10 cellular contexts compared by ENCODE assay signal in the genomic region with DNA sequence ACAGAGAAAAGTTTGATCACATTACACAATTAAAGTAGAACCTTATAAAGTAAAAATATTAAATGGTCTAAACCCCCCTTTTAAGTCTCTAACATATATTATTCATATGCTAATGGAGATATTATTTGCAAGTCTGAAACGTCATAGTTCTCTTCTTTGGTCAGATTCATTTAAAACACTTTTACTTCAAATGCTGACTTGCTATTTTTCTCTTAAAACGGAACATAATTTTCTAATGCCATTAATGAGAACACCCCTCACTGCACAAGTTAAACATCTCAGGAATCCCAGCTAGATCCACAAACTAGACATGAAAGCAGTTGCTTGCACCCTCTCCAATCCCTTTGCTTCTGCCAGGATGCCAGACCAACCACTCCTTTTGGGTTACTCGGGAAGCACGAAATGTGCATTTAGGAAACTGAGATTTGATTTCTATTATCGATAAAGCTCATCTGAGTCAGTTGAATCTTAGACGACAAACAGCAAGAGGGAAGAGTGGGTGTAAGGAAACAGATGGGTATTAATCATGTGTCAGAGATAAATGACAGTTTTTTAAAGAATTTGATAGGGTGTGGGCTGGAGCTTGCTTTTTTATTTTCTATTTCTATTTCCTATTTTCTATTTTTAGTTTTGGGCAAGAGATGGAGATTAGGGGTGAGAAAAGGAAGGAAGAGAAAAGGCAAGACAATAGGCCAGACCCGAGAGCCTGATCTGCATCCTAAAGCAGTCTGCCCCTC. TPM values are rescaled to one million over a fixed set of nuclear protein-coding genes. Genes with fewer than 3 reads are reported as not detected.
DNase-seq lines count a peak whose midpoint lies in the region; ATAC-seq, FAIRE-seq and TF ChIP-seq lines count a peak whose summit lies in the region.
"Had no signal": no experiment of that assay in that cellular context is flagged by ENCODE, and none has a peak within 500 bp of the region (broad histone marks: within the 10 kb centered on the region; RNA-seq: fewer than 3 reads in every experiment).

No MANE protein-coding gene starts in this region.

- no peaks in the 10 kb centered on the region for H3K9me1 ChIP-seq in K562 (ENCODE audit: control insufficient read depth, insufficient read depth, low read length)

- H3K4me1 ChIP-seq in HEK293 (ENCODE audit: control insufficient read depth, insufficient read depth, low read length) (peaks cover 5% of the 10 kb centered on the region; the same call in 1 of the 2 replicates), K562 (replicated peaks in 1 of 2; ENCODE audit: control insufficient read depth in 2 of 2, insufficient read depth in 2 of 2, low read length in 2 of 2) (peaks cover 2 to 12% of the 10 kb centered on the region in 2 experiments; a peak in 4 of 5 replicates)

- H3K36me3 ChIP-seq in HEK293 (ENCODE audit: control insufficient read depth in 2 of 2, insufficient read depth in 1 of 2, low read length in 2 of 2) (no peaks in the 10 kb centered on the region), K562 (ENCODE audit: control insufficient read depth, insufficient read depth, low read length) (no peaks in the 10 kb centered on the region)

- POLR2A ChIA-PET in CD4-positive, alpha-beta T cell (lab: Charles Lee), result no interaction called here
- POLR2A ChIA-PET in HEK293 (lab: Yijun Ruan, JAX), result no interaction called here
- POLR2A ChIA-PET in K562 (lab: Yijun Ruan, JAX), result interaction anchor here (1.3 kb wide), 1 partner anchor 14 kb away, joined by 5 read pairs; no protein-coding TSS in a partner anchor

- peaks cover 49% of the 10 kb centered on the region for H3K27me3 Mint-ChIP-seq in CD4-positive, alpha-beta T cell
- peaks cover 53 to 61% of the 10 kb centered on the region in 2 donors for H3K27me3 Mint-ChIP-seq in natural killer cell (ENCODE audit: low read depth in 2 of 2)

- H4K20me1 ChIP-seq in K562 (replicated peaks; ENCODE audit: control insufficient read depth, insufficient read depth, low read length), result no peaks in the 10 kb centered on the region

- peak overlapping the region; percentile 83 for H3K4me2 ChIP-seq in K562 (ENCODE audit: insufficient read depth, low read length)

- no peak for ATAC-seq in CD4-positive, alpha-beta T cell (ENCODE audit: poor library complexity)
- ATAC-seq in K562, result no peak
- no peak for ATAC-seq in natural killer cell

- H3K9ac ChIP-seq in K562 (ENCODE audit: insufficient read depth in 1 of 2, low read depth in 2 of 2, low read length in 2 of 2), result peak overlapping the region in 1 of 2 experiments; percentile 95; a peak in 2 of 4 replicates

- peaks cover 14% of the 10 kb centered on the region for H3K79me2 ChIP-seq in K562 (ENCODE audit: control insufficient read depth, insufficient read depth, low read length)

- peak overlapping the region; percentile 88 for H3K4me3 Mint-ChIP-seq in CD4-positive, alpha-beta T cell
- peak overlapping the region; percentile 74 for H3K4me3 Mint-ChIP-seq in natural killer cell

- intact Hi-C loops in CD4-positive, alpha-beta T cell (cut with DNase I, micrococcal nuclease), result loop anchor here in 1 of 2 experiments (5.0 kb wide), 1 partner anchor 109 kb away; no protein-coding TSS in a partner anchor
- intact Hi-C loops in K562 (cut with micrococcal nuclease), result loop anchor here (5.0 kb wide), 2 partner anchors 59 to 464 kb away; a partner anchor contains a TSS
- intact Hi-C loops in natural killer cell (cut with micrococcal nuclease), result no loop called here

- TF ChIP-seq CTCF in CD4-positive, alpha-beta T cell (IDR thresholded peaks at IDR 0.05), result no peak
- TF ChIP-seq CTCF in HEK293 (tag by site-specific recombination; IDR thresholded peaks at IDR 0.05), result no peak
- TF ChIP-seq CTCF in K562 (IDR thresholded peaks at IDR 0.05 in 2 of 3, conservative IDR thresholded peaks at IDR 0.05 in 1 of 3; ENCODE audit: insufficient read depth in 2 of 3, low read depth in 1 of 3, low read length in 3 of 3), result no peak
- no peak for TF ChIP-seq CTCF in natural killer cell (IDR thresholded peaks at IDR 0.05)

- TF ChIP-seq RAD21 in K562 (CRISPR knock-in tag; conservative IDR thresholded peaks at IDR 0.05 in 1 of 2, IDR thresholded peaks at IDR 0.05 in 1 of 2), result no peak

- H3K36me3 Mint-ChIP-seq in CD4-positive, alpha-beta T cell (ENCODE audit: low read depth), result no peaks in the 10 kb centered on the region
- H3K36me3 Mint-ChIP-seq in natural killer cell, result no peaks in the 10 kb centered on the region

- peak overlapping the region; percentile 65 for H3K4me3 ChIP-seq in HEK293 (ENCODE audit: low read depth, low read length)
- peak overlapping the region; percentile 73 for H3K4me3 ChIP-seq in K562

- peaks cover 11% of the 10 kb centered on the region for H3K27me3 ChIP-seq in CD4-positive, alpha-beta T cell (ENCODE audit: control insufficient read depth, insufficient read depth, low read length)
- no peaks in the 10 kb centered on the region; a peak in 1 of 5 replicates for H3K27me3 ChIP-seq in K562 (ENCODE audit: control insufficient read depth in 2 of 2, insufficient read depth in 2 of 2, low read length in 2 of 2)

- no peaks in the 10 kb centered on the region for H3K9me3 ChIP-seq in CD4-positive, alpha-beta T cell (ENCODE audit: control insufficient read depth, low read length)
- no peaks in the 10 kb centered on the region for H3K9me3 ChIP-seq in HEK293 (ENCODE audit: control insufficient read depth, insufficient read depth, low read depth, low read length)
- H3K9me3 ChIP-seq in K562 (replicated peaks; ENCODE audit: control insufficient read depth, insufficient read depth, low read depth, low read length), result no peaks in the 10 kb centered on the region

- FAIRE-seq in K562 (lab: Jason Lieb, UNC), result no peak
- FAIRE-seq: small intestine had no signal

- peak overlapping the region; percentile 98; the same call in 1 of the 2 replicates for H2AFZ ChIP-seq in K562 (ENCODE audit: low read depth, low read length)

- H3K9me3 Mint-ChIP-seq in CD4-positive, alpha-beta T cell, result no peaks in the 10 kb centered on the region
- no peaks in the 10 kb centered on the region for H3K9me3 Mint-ChIP-seq in natural killer cell

- CTCF ChIA-PET in CD4-positive, alpha-beta T cell (lab: Charles Lee), result no interaction called here
- CTCF ChIA-PET in HEK293 (lab: Yijun Ruan, JAX) (interaction anchor here (1.0 to 1.6 kb wide), 3 partner anchors 19 to 79 kb away, joined by 3 to 8 read pairs (median 6); no protein-coding TSS in a partner anchor), K562 (lab: Yijun Ruan, JAX; ENCODE audit: low intra/inter-chr PET ratio) (interaction anchor here (0.6 to 2.4 kb wide), 2 partner anchors 62 to 80 kb away, joined by 3 to 32 read pairs; no protein-coding TSS in a partner anchor)

- TF ChIP-seq EP300 in K562 (IDR thresholded peaks at IDR 0.05; ENCODE audit: low read length), result no peak

- TF ChIP-seq POLR2A in K562 (conservative IDR thresholded peaks at IDR 0.05), result no peak

- 14% methylated on average over 6 of the region's 7 CpGs for WGBS in K562 (ENCODE audit: insufficient coverage, low coverage, missing lambda C conversion rate)

- peaks cover 16% of the 10 kb centered on the region for H3K4me1 Mint-ChIP-seq in CD4-positive, alpha-beta T cell (ENCODE audit: low read depth)
- peaks cover 19 to 22% of the 10 kb centered on the region in 2 donors for H3K4me1 Mint-ChIP-seq in natural killer cell

- no peak for DNase-seq in CD4-positive, alpha-beta T cell
- no peak for DNase-seq in K562 (ENCODE audit: extremely low read depth in 1 of 4, low spot score in 3 of 4)
- no peak for DNase-seq in natural killer cell
- DNase-seq in 8988T, result no peak
- no peak for DNase-seq in substantia nigra (lab: John Stamatoyannopoulos, UW)
- DNase-seq in SKM-1 (lab: John Stamatoyannopoulos, UW; ENCODE audit: unreplicated experiment), result no peak
- DNase-seq in GM03348 (ENCODE audit: low spot score), result no peak
- DNase-seq: NCI-H446 treated with DMSO at 0.1 percent for 48 hours, small intestine had no signal

- peak overlapping the region; percentile 7 for H3K27ac Mint-ChIP-seq in CD4-positive, alpha-beta T cell
- no peak overlapping the region for H3K27ac Mint-ChIP-seq in natural killer cell

- TSS peak; percentile 53 for BruUV-seq in K562 (replicated peaks; lab: Mats Ljungman, UMichigan)

- H3K27ac ChIP-seq in CD4-positive, alpha-beta T cell (ENCODE audit: low read depth, low read length), result no peak overlapping the region
- peak overlapping the region; percentile 70; the same call in 1 of the 2 replicates for H3K27ac ChIP-seq in HEK293 (ENCODE audit: extremely low read depth, low read depth, low read length)
- no peak overlapping the region for H3K27ac ChIP-seq in K562 (ENCODE audit: extremely low read depth, low read depth, low read length)
- H3K27ac ChIP-seq in substantia nigra (ENCODE audit: low read depth, low read length, poor library complexity, severe bottlenecking), result no peak overlapping the region

- in situ Hi-C loops in K562 (cut with MboI), result no loop called here

RNA-seq across cellular contexts. Expression of a gene that starts 1.5 kb away (rescaled TPM):
- total RNA-seq in CD4-positive, alpha-beta T cell, result 1 to 10 TPM; 4.4 to 6.4 TPM
- 39.1 and 60.6 TPM in 2 replicates for total RNA-seq in K562 (2011; cell fraction: chromatin; rRNA removed; ENCODE audit: low replicate concordance)
- total RNA-seq in K562 (2011; cell fraction: nucleolus; rRNA removed), result 38.0 and 48.7 TPM in 2 replicates
- total RNA-seq in K562 (2011; cell fraction: nucleoplasm; rRNA removed), result 46.6 and 51.7 TPM in 2 replicates
- total RNA-seq in K562 (2014; rRNA removed) (52.1 and 59.3 TPM in 2 replicates), K562 (2014; rRNA removed; fragmentation: Illumina TruSeq; extraction: Trizol) (18.1 and 19.1 TPM in 2 replicates), K562 (2015; rRNA removed; fragmentation: Illumina TruSeq; extraction: Trizol) (17.9 and 19.7 TPM in 2 replicates), K562 (2021) (59.6 and 63.0 TPM in 2 replicates), natural killer cell (1 to 10 TPM in 1 of 3 donors, under 1 TPM in 2; 0.16 to 1.4 (median 0.40) TPM)
- polyA plus RNA-seq in K562 (2011; rRNA removed) (15.0 and 36.2 TPM in 2 replicates), K562 (2014; fragmentation: Illumina TruSeq; extraction: Trizol) (60.0 and 60.4 TPM in 2 replicates), K562 (2014; fragmentation: Nextera tagmentation; extraction: Ambion mirVana) (1 to 10 TPM; 3.5 to 4.0 TPM), K562 (2014; rRNA removed) (55.9 and 58.6 TPM in 2 replicates)
- 20.6 and 70.3 TPM in 2 replicates for polyA plus RNA-seq in K562 (2011; cell fraction: cytosol; rRNA removed)
- polyA plus RNA-seq in K562 (2011; cell fraction: nucleus; rRNA removed), result 23.5 and 81.6 TPM in 2 replicates
- polyA plus RNA-seq in K562 (2012), result 20.9 and 29.6 TPM in 2 replicates
- 17.1 and 65.5 TPM in 2 replicates for polyA minus RNA-seq in K562 (2011; rRNA and poly(A)+ RNA removed)
- 26.8 and 57.4 TPM in 2 replicates for polyA minus RNA-seq in K562 (2011; cell fraction: cytosol; rRNA and poly(A)+ RNA removed)
- 12.8 and 32.0 TPM in 2 replicates for polyA minus RNA-seq in K562 (2011; cell fraction: nucleus; rRNA and poly(A)+ RNA removed)

RNA-seq across cellular contexts. Expression of a gene that starts 23.9 kb away (rescaled TPM):
- not detected for total RNA-seq in CD4-positive, alpha-beta T cell
- not detected in 2 replicates for total RNA-seq in K562 (2011; cell fraction: chromatin; rRNA removed; ENCODE audit: low replicate concordance)
- total RNA-seq in K562 (2011; cell fraction: nucleolus; rRNA removed), result not detected in 2 replicates
- total RNA-seq in K562 (2011; cell fraction: nucleoplasm; rRNA removed), result not detected in 2 replicates
- total RNA-seq in K562 (2014; rRNA removed), result not detected in 2 replicates
- total RNA-seq in K562 (2014; rRNA removed; fragmentation: Illumina TruSeq; extraction: Trizol), result not detected in 2 replicates
- total RNA-seq in K562 (2015; rRNA removed; fragmentation: Illumina TruSeq; extraction: Trizol), result not detected in 2 replicates
- not detected in 2 replicates for total RNA-seq in K562 (2021)
- polyA plus RNA-seq in K562 (2011; rRNA removed), result not detected in 2 replicates
- not detected in 2 replicates for polyA plus RNA-seq in K562 (2011; cell fraction: cytosol; rRNA removed)
- polyA plus RNA-seq in K562 (2011; cell fraction: nucleus; rRNA removed), result not detected in 2 replicates
- not detected in 2 replicates for polyA plus RNA-seq in K562 (2012)
- not detected in 2 replicates for polyA plus RNA-seq in K562 (2014; fragmentation: Illumina TruSeq; extraction: Trizol)
- polyA plus RNA-seq in K562 (2014; fragmentation: Nextera tagmentation; extraction: Ambion mirVana), result not detected
- not detected in 2 replicates for polyA plus RNA-seq in K562 (2014; rRNA removed)
- not detected in 2 replicates for polyA minus RNA-seq in K562 (2011; rRNA and poly(A)+ RNA removed)
- polyA minus RNA-seq in K562 (2011; cell fraction: cytosol; rRNA and poly(A)+ RNA removed), result not detected in 2 replicates
- polyA minus RNA-seq in K562 (2011; cell fraction: nucleus; rRNA and poly(A)+ RNA removed), result not detected in 2 replicates
- total RNA-seq in natural killer cell, result not detected
- polyA plus RNA-seq: small intestine had no signal

RNA-seq across cellular contexts. Expression of a gene that starts 53.9 kb away (rescaled TPM):
- not detected for total RNA-seq in CD4-positive, alpha-beta T cell
- not detected in 2 replicates for total RNA-seq in K562 (2011; cell fraction: chromatin; rRNA removed; ENCODE audit: low replicate concordance)
- not detected in 2 replicates for total RNA-seq in K562 (2011; cell fraction: nucleolus; rRNA removed)
- not detected in 2 replicates for total RNA-seq in K562 (2011; cell fraction: nucleoplasm; rRNA removed)
- total RNA-seq in K562 (2014; rRNA removed), result not detected in 2 replicates
- total RNA-seq in K562 (2014; rRNA removed; fragmentation: Illumina TruSeq; extraction: Trizol), result not detected in 2 replicates
- total RNA-seq in K562 (2015; rRNA removed; fragmentation: Illumina TruSeq; extraction: Trizol), result not detected in 2 replicates
- total RNA-seq in K562 (2021), result not detected in 2 replicates
- polyA plus RNA-seq in K562 (2011; rRNA removed), result not detected in 2 replicates
- polyA plus RNA-seq in K562 (2011; cell fraction: cytosol; rRNA removed), result not detected in 2 replicates
- not detected in 2 replicates for polyA plus RNA-seq in K562 (2011; cell fraction: nucleus; rRNA removed)
- not detected in 2 replicates for polyA plus RNA-seq in K562 (2012)
- polyA plus RNA-seq in K562 (2014; fragmentation: Illumina TruSeq; extraction: Trizol), result not detected in 2 replicates
- polyA plus RNA-seq in K562 (2014; fragmentation: Nextera tagmentation; extraction: Ambion mirVana), result not detected
- polyA plus RNA-seq in K562 (2014; rRNA removed), result not detected in 2 replicates
- not detected in 2 replicates for polyA minus RNA-seq in K562 (2011; rRNA and poly(A)+ RNA removed)
- polyA minus RNA-seq in K562 (2011; cell fraction: cytosol; rRNA and poly(A)+ RNA removed), result not detected in 2 replicates
- polyA minus RNA-seq in K562 (2011; cell fraction: nucleus; rRNA and poly(A)+ RNA removed), result not detected in 2 replicates
- total RNA-seq in natural killer cell, result 1 to 10 TPM in 1 of 3 donors, under 1 TPM in 2; 0.33 to 1.4 (median 0.39) TPM
